1 cellular context compared by ENCODE assay signal in genomic region chr17:6269474-6269873, GRCh38.
TF ChIP-seq lines count a peak whose summit lies in the region.

No MANE protein-coding gene starts in this region.

TF ChIP-seq in WTC11, 78 proteins besides CTCF, POLR2A, EP300 and RAD21 (continued from another document):
- TF ChIP-seq USF1 (CRISPR knock-in tag; IDR thresholded peaks at IDR 0.05) (peak; percentile 48; the same call in 1 of the 2 replicates), TEAD4 (CRISPR knock-in tag; IDR thresholded peaks at IDR 0.05) (peak; percentile 34; the same call in 1 of the 2 replicates), ESRRA (CRISPR knock-in tag; IDR thresholded peaks at IDR 0.05; ENCODE audit: borderline replicate concordance) (0 out of 2 replicates have a peak, but pooled peaks have one; percentile 54), ZSCAN18 (CRISPR knock-in tag; IDR thresholded peaks at IDR 0.05) (no peak), FOXK1 (CRISPR knock-in tag; IDR thresholded peaks at IDR 0.05) (peak; percentile 42; the same call in 1 of the 2 replicates)
TF ChIP-seq in WTC11: peak in this region for 14.
